Comparison of ENCODE assay signal across 1 cellular context in the genomic region with DNA sequence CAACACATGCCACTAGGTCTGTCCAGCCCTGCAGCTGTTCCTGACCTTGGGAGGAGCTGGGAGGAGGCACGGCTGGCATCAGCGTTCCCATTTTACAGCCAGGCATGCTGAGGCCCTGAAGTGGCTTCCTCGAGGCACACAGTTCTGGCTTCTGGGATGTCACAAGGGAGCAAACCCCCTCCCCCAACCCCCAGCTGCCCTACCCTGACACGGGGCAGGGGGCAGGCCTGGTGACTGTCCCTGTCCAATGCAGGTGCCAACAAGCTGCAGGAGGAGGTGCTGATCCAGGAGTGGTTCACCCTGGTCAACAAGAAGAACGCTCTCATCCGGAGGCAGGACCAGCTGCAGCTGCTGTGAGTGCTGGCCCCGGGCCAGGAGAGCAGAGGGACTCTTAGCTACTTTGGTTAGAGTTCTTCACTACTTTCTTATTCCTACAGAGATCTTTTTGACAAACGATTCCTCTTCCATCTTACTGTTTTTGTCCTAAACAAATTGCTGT.
A peak's percentile ranks its signal among the peaks of the same experiment; 100 is the strongest.
TF ChIP-seq lines count a peak whose summit lies in the region.

No MANE protein-coding gene starts in this region.

TF ChIP-seq in K562, 482 proteins besides CTCF, POLR2A, EP300 and RAD21:
- TF ChIP-seq, protein P1, sequence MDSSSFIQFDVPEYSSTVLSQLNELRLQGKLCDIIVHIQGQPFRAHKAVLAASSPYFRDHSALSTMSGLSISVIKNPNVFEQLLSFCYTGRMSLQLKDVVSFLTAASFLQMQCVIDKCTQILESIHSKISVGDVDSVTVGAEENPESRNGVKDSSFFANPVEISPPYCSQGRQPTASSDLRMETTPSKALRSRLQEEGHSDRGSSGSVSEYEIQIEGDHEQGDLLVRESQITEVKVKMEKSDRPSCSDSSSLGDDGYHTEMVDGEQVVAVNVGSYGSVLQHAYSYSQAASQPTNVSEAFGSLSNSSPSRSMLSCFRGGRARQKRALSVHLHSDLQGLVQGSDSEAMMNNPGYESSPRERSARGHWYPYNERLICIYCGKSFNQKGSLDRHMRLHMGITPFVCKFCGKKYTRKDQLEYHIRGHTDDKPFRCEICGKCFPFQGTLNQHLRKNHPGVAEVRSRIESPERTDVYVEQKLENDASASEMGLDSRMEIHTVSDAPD (CRISPR knock-in tag; IDR thresholded peaks at IDR 0.05), result no peak
- TF ChIP-seq NFIC (IDR thresholded peaks at IDR 0.05) (peak; percentile 73), BCOR (IDR thresholded peaks at IDR 0.05) (peak; percentile 67), NR2F6 (CRISPR knock-in tag; IDR thresholded peaks at IDR 0.05) (no peak), RBM25 (IDR thresholded peaks at IDR 0.05; ENCODE audit: low read depth, low read length, severe bottlenecking) (no peak)
TF ChIP-seq in K562: peak in this region for 2.
